ENCODE assay signal across 1 cellular context in genomic region chr20:47926731-47927130, GRCh38.
A peak's percentile ranks its signal among the peaks of the same experiment; 100 is the strongest.
TF ChIP-seq lines count a peak whose summit lies in the region.

No MANE protein-coding gene starts in this region.

TF ChIP-seq in K562, 482 proteins besides CTCF, POLR2A, EP300 and RAD21 (continued from another document):
- TF ChIP-seq TFE3 (CRISPR knock-in tag; IDR thresholded peaks at IDR 0.05) (peak; percentile 58; the same call in 1 of the 2 replicates), ELK3 (CRISPR knock-in tag; IDR thresholded peaks at IDR 0.05) (no peak), PHTF2 (CRISPR knock-in tag; IDR thresholded peaks at IDR 0.05) (no peak), LARP7 (IDR thresholded peaks at IDR 0.05) (no peak), RBM39 (optimal IDR thresholded peaks at IDR 0.05; ENCODE audit: low read depth, low read length) (no peak), SNRNP70 (optimal IDR thresholded peaks at IDR 0.05; ENCODE audit: low read depth, low read length) (no peak), ZNF408 (CRISPR knock-in tag; IDR thresholded peaks at IDR 0.05; ENCODE audit: low read depth) (no peak), USF2 (CRISPR knock-in tag; IDR thresholded peaks at IDR 0.05) (peak; percentile 10; the same call in 1 of the 2 replicates), CHD1 (IDR thresholded peaks at IDR 0.05; ENCODE audit: low read length) (no peak), BDP1 (IDR thresholded peaks at IDR 0.05; ENCODE audit: insufficient read depth, insufficient read length) (no peak), TCF15 (CRISPR knock-in tag; IDR thresholded peaks at IDR 0.05) (no peak), TSC22D4 (tag; IDR thresholded peaks at IDR 0.05) (no peak), HNRNPL (IDR thresholded peaks at IDR 0.05; ENCODE audit: low read depth, low read length) (no peak), TOE1 (IDR thresholded peaks at IDR 0.05; ENCODE audit: borderline replicate concordance) (peak; percentile 41; the same call in 1 of the 2 replicates), TOE1 (CRISPR knock-in tag; IDR thresholded peaks at IDR 0.05; ENCODE audit: borderline replicate concordance, low read depth) (no peak), NFYB (IDR thresholded peaks at IDR 0.05; ENCODE audit: extremely low read depth, insufficient read length) (peak; percentile 39), RAD51 (IDR thresholded peaks at IDR 0.05; ENCODE audit: borderline replicate concordance, low read depth) (peak; percentile 24; the same call in 1 of the 2 replicates)
- TF ChIP-seq, protein P1, sequence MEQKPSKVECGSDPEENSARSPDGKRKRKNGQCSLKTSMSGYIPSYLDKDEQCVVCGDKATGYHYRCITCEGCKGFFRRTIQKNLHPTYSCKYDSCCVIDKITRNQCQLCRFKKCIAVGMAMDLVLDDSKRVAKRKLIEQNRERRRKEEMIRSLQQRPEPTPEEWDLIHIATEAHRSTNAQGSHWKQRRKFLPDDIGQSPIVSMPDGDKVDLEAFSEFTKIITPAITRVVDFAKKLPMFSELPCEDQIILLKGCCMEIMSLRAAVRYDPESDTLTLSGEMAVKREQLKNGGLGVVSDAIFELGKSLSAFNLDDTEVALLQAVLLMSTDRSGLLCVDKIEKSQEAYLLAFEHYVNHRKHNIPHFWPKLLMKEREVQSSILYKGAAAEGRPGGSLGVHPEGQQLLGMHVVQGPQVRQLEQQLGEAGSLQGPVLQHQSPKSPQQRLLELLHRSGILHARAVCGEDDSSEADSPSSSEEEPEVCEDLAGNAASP (IDR thresholded peaks at IDR 0.05): no peak
- TF ChIP-seq, protein P2, sequence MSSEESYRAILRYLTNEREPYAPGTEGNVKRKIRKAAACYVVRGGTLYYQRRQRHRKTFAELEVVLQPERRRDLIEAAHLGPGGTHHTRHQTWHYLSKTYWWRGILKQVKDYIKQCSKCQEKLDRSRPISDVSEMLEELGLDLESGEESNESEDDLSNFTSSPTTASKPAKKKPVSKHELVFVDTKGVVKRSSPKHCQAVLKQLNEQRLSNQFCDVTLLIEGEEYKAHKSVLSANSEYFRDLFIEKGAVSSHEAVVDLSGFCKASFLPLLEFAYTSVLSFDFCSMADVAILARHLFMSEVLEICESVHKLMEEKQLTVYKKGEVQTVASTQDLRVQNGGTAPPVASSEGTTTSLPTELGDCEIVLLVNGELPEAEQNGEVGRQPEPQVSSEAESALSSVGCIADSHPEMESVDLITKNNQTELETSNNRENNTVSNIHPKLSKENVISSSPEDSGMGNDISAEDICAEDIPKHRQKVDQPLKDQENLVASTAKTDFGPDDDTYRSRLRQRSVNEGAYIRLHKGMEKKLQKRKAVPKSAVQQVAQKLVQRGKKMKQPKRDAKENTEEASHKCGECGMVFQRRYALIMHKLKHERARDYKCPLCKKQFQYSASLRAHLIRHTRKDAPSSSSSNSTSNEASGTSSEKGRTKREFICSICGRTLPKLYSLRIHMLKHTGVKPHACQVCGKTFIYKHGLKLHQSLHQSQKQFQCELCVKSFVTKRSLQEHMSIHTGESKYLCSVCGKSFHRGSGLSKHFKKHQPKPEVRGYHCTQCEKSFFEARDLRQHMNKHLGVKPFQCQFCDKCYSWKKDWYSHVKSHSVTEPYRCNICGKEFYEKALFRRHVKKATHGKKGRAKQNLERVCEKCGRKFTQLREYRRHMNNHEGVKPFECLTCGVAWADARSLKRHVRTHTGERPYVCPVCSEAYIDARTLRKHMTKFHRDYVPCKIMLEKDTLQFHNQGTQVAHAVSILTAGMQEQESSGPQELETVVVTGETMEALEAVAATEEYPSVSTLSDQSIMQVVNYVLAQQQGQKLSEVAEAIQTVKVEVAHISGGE (CRISPR knock-in tag; IDR thresholded peaks at IDR 0.05): peak in 1 of 3 experiments; percentile 31; a peak in 1 of 6 replicates
